In genomic region chr3:123156276-123156995, GRCh38 we compare ENCODE assay signal across 1 cellular context.
TF ChIP-seq lines count a peak whose summit lies in the region.

No MANE protein-coding gene starts in this region.

TF ChIP-seq in WTC11, 78 proteins besides CTCF, POLR2A, EP300 and RAD21 (continued from another document):
- TF ChIP-seq ARID4B (CRISPR knock-in tag; IDR thresholded peaks at IDR 0.05; ENCODE audit: borderline replicate concordance) (no peak), NR2C2 (CRISPR knock-in tag; IDR thresholded peaks at IDR 0.05) (no peak), HMGA2 (CRISPR knock-in tag; IDR thresholded peaks at IDR 0.05) (no peak), NFE2L1 (CRISPR knock-in tag; IDR thresholded peaks at IDR 0.05) (no peak), IRF2 (CRISPR knock-in tag; IDR thresholded peaks at IDR 0.05; ENCODE audit: borderline replicate concordance, low read depth) (no peak), NR1H2 (CRISPR knock-in tag; IDR thresholded peaks at IDR 0.05) (no peak), MXD4 (CRISPR knock-in tag; IDR thresholded peaks at IDR 0.05; ENCODE audit: borderline replicate concordance) (no peak), CBFB (CRISPR knock-in tag; IDR thresholded peaks at IDR 0.05; ENCODE audit: low read depth) (no peak), OVOL2 (CRISPR knock-in tag; IDR thresholded peaks at IDR 0.05; ENCODE audit: borderline replicate concordance) (no peak), NR3C1 (CRISPR knock-in tag; conservative IDR thresholded peaks at IDR 0.05; ENCODE audit: low read depth) (no peak)
- TF ChIP-seq, protein P1, sequence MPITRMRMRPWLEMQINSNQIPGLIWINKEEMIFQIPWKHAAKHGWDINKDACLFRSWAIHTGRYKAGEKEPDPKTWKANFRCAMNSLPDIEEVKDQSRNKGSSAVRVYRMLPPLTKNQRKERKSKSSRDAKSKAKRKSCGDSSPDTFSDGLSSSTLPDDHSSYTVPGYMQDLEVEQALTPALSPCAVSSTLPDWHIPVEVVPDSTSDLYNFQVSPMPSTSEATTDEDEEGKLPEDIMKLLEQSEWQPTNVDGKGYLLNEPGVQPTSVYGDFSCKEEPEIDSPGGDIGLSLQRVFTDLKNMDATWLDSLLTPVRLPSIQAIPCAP (CRISPR knock-in tag; IDR thresholded peaks at IDR 0.05) = no peak
